Comparison of ENCODE assay signal across 8 cellular contexts in the genomic region with DNA sequence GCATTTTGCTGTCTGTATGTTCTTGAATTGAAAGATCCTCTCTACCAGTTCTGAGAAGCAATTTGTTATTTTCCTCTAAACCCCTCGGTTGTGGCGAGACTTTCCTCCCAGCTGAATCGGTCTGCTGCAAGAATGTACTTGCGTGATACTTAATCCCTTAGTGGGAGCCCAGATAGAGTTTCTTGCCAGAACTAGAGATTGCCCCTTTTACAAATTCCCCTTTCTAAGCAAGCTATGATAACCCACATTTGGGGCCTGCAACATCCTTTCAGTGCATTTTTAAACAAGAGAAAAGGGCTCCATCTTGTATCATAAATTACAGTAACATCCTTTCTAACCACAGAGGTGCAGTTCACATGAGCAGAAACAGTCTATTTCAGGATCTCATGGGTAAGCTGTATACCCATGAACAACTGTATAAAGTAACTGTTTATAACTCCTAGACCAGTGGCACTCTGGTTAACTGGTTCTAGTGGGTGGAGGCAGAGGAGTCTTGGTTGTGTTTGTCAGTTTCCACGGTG.
A peak's percentile ranks its signal among the peaks of the same experiment; 100 is the strongest.
DNase-seq lines count a peak whose midpoint lies in the region; ATAC-seq, FAIRE-seq and TF ChIP-seq lines count a peak whose summit lies in the region.

No MANE protein-coding gene starts in this region.

- peak overlapping the region; percentile 76 for H3K4me3 Mint-ChIP-seq in activated T-helper 17 cell treated with anti-CD3 and anti-CD28 coated beads, Interleukin-2, amount 50 U/mL, for 72 hours
- no peak overlapping the region for H3K4me3 Mint-ChIP-seq in natural killer cell

- H3K27ac Mint-ChIP-seq in activated T-helper 17 cell treated with anti-CD3 and anti-CD28 coated beads, Interleukin-2, amount 50 U/mL, for 72 hours, result peak overlapping the region; percentile 85
- H3K27ac Mint-ChIP-seq in natural killer cell, result peak overlapping the region; percentile 44 to 76

- H3K9me3 Mint-ChIP-seq in activated T-helper 17 cell treated with anti-CD3 and anti-CD28 coated beads, Interleukin-2, amount 50 U/mL, for 72 hours, result no peaks in the 10 kb centered on the region
- H3K9me3 Mint-ChIP-seq in natural killer cell, result no peaks in the 10 kb centered on the region

- peaks cover 31% of the 10 kb centered on the region for H3K4me1 Mint-ChIP-seq in activated T-helper 17 cell treated with anti-CD3 and anti-CD28 coated beads, Interleukin-2, amount 50 U/mL, for 72 hours
- peaks cover 25 to 35% of the 10 kb centered on the region in 2 donors for H3K4me1 Mint-ChIP-seq in natural killer cell

- H3K27me3 Mint-ChIP-seq in activated T-helper 17 cell treated with anti-CD3 and anti-CD28 coated beads, Interleukin-2, amount 50 U/mL, for 72 hours, result no peaks in the 10 kb centered on the region
- H3K27me3 Mint-ChIP-seq in natural killer cell (ENCODE audit: low read depth in 2 of 2), result no peaks in the 10 kb centered on the region

- DNase-seq in GM12892 (ENCODE audit: insufficient read length) (no peak), natural killer cell (no peak), GOT3 (lab: John Stamatoyannopoulos, UW) (no peak), NCI-H748 treated with DMSO at 0.1 percent for 48 hours (lab: John Stamatoyannopoulos, UW) (no peak), posterior vena cava (ENCODE audit: low spot score) (no peak)

- H3K36me3 Mint-ChIP-seq in activated T-helper 17 cell treated with anti-CD3 and anti-CD28 coated beads, Interleukin-2, amount 50 U/mL, for 72 hours (ENCODE audit: low read depth), result no peaks in the 10 kb centered on the region
- H3K36me3 Mint-ChIP-seq in natural killer cell, result no peaks in the 10 kb centered on the region

- no peak for TF ChIP-seq POLR2A in GM12892 (IDR thresholded peaks at IDR 0.05; ENCODE audit: low read depth, low read length)

- peak; percentile 39 for ATAC-seq in HG03060 (IDR thresholded peaks at IDR 0.05; ENCODE audit: low read depth, unreplicated experiment)
- peak; percentile 15 for ATAC-seq in activated T-helper 17 cell treated with anti-CD3 and anti-CD28 coated beads, Interleukin-2, amount 50 U/mL, for 72 hours (replicated peaks)
- peak in 2 of 3 donors; percentile 26 to 42 for ATAC-seq in natural killer cell
- ATAC-seq in GM18867 (IDR thresholded peaks at IDR 0.05; ENCODE audit: unreplicated experiment), result no peak

- no peak for TF ChIP-seq CTCF in natural killer cell (IDR thresholded peaks at IDR 0.05)

- peak; percentile 42 for FAIRE-seq in GM12892 (lab: Jason Lieb, UNC)

- intact Hi-C loops in natural killer cell (cut with micrococcal nuclease) (no loop called here), posterior vena cava (cut with DNase I) (no loop called here)
